In the genomic region with DNA sequence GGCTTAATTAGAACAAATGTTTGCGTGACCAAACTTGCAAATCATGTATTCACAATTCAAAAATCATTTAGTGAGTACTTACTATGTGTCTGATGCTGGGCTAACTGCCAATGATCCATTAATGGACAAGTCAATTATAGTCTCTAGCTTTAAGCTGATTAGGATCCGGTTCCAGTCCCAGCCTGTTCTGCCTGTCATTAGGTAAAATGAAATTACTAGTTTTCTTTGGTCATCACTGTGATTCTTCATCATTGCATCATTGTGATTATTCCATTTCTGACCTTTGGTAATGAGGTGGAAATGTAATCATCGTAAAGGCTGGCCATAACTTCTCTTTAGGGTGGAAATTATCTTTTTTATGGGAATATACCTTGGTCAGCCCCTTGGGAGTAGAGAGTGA, we compare ENCODE assay signal across 1 cellular context.
TF ChIP-seq lines count a peak whose summit lies in the region.

No MANE protein-coding gene starts in this region.

TF ChIP-seq in HEK293, 187 proteins besides CTCF, POLR2A, EP300 and RAD21 (continued from another document):
- TF ChIP-seq, protein P1, sequence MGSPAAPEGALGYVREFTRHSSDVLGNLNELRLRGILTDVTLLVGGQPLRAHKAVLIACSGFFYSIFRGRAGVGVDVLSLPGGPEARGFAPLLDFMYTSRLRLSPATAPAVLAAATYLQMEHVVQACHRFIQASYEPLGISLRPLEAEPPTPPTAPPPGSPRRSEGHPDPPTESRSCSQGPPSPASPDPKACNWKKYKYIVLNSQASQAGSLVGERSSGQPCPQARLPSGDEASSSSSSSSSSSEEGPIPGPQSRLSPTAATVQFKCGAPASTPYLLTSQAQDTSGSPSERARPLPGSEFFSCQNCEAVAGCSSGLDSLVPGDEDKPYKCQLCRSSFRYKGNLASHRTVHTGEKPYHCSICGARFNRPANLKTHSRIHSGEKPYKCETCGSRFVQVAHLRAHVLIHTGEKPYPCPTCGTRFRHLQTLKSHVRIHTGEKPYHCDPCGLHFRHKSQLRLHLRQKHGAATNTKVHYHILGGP (tag by site-specific recombination; IDR thresholded peaks at IDR 0.05), result 0 out of 2 replicates have a peak, but pooled peaks have one; percentile 46
- no peak for TF ChIP-seq TCF7L2 (IDR thresholded peaks at IDR 0.05; ENCODE audit: borderline replicate concordance, low read depth, low read length)
- no peak for TF ChIP-seq ZNF221 (tag by site-specific recombination; IDR thresholded peaks at IDR 0.05; ENCODE audit: borderline replicate concordance)
- 0 out of 2 replicates have a peak, but pooled peaks have one; percentile 27 for TF ChIP-seq OSR2 (tag by site-specific recombination; IDR thresholded peaks at IDR 0.05)
- TF ChIP-seq FEZF1 (tag by site-specific recombination; IDR thresholded peaks at IDR 0.05), result peak; percentile 30; the same call in 1 of the 2 replicates
- TF ChIP-seq, protein P2, sequence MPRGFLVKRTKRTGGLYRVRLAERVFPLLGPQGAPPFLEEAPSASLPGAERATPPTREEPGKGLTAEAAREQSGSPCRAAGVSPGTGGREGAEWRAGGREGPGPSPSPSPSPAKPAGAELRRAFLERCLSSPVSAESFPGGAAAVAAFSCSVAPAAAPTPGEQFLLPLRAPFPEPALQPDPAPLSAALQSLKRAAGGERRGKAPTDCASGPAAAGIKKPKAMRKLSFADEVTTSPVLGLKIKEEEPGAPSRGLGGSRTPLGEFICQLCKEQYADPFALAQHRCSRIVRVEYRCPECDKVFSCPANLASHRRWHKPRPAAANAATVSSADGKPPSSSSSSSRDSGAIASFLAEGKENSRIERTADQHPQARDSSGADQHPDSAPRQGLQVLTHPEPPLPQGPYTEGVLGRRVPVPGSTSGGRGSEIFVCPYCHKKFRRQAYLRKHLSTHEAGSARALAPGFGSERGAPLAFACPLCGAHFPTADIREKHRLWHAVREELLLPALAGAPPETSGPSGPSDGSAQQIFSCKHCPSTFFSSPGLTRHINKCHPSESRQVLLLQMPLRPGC (tag by site-specific recombination; IDR thresholded peaks at IDR 0.05), result no peak
- TF ChIP-seq, protein P3, sequence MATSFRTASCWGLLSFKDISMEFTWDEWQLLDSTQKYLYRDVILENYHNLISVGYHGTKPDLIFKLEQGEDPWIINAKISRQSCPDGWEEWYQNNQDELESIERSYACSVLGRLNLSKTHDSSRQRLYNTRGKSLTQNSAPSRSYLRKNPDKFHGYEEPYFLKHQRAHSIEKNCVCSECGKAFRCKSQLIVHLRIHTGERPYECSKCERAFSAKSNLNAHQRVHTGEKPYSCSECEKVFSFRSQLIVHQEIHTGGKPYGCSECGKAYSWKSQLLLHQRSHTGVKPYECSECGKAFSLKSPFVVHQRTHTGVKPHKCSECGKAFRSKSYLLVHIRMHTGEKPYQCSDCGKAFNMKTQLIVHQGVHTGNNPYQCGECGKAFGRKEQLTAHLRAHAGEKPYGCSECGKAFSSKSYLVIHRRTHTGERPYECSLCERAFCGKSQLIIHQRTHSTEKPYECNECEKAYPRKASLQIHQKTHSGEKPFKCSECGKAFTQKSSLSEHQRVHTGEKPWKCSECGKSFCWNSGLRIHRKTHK (tag by site-specific recombination; IDR thresholded peaks at IDR 0.05), result no peak
- no peak for TF ChIP-seq ZNF391 (tag by site-specific recombination; IDR thresholded peaks at IDR 0.05; ENCODE audit: borderline replicate concordance, low read depth)
- no peak for TF ChIP-seq ZBTB17 (tag by site-specific recombination; IDR thresholded peaks at IDR 0.05)
- TF ChIP-seq, protein P4, sequence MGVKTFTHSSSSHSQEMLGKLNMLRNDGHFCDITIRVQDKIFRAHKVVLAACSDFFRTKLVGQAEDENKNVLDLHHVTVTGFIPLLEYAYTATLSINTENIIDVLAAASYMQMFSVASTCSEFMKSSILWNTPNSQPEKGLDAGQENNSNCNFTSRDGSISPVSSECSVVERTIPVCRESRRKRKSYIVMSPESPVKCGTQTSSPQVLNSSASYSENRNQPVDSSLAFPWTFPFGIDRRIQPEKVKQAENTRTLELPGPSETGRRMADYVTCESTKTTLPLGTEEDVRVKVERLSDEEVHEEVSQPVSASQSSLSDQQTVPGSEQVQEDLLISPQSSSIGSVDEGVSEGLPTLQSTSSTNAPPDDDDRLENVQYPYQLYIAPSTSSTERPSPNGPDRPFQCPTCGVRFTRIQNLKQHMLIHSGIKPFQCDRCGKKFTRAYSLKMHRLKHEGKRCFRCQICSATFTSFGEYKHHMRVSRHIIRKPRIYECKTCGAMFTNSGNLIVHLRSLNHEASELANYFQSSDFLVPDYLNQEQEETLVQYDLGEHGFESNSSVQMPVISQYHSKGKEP (tag by site-specific recombination; IDR thresholded peaks at IDR 0.05), result no peak
- no peak for TF ChIP-seq ZNF37A (tag by site-specific recombination; IDR thresholded peaks at IDR 0.05)
- TF ChIP-seq ZNF114 (tag by site-specific recombination; IDR thresholded peaks at IDR 0.05), result no peak
- no peak for TF ChIP-seq SCRT2 (tag by site-specific recombination; IDR thresholded peaks at IDR 0.05)
- TF ChIP-seq ZNF785 (tag by site-specific recombination; IDR thresholded peaks at IDR 0.05), result no peak
TF ChIP-seq in HEK293: peak in this region for 5.
